3 cellular contexts compared by ENCODE assay signal in genomic region chr2:110702514-110702913, GRCh38.
TF ChIP-seq lines count a peak whose summit lies in the region.

No MANE protein-coding gene starts in this region.

TF ChIP-seq in GM23338, 12 proteins besides CTCF, POLR2A, EP300 and RAD21 (continues in another document):
- TF ChIP-seq STAT1 (IDR thresholded peaks at IDR 0.05; ENCODE audit: unreplicated experiment) (no peak), NANOG (IDR thresholded peaks at IDR 0.05; ENCODE audit: borderline replicate concordance) (no peak), EZH2 (IDR thresholded peaks at IDR 0.05; ENCODE audit: low read depth, unreplicated experiment) (no peak), EZH2phosphoT487 (IDR thresholded peaks at IDR 0.05; ENCODE audit: unreplicated experiment) (no peak), ZNF462 (CRISPR knock-in tag; IDR thresholded peaks at IDR 0.05) (no peak), ZNF331 (CRISPR knock-in tag; IDR thresholded peaks at IDR 0.05; ENCODE audit: low read depth) (no peak), ZNF114 (CRISPR knock-in tag; IDR thresholded peaks at IDR 0.05) (no peak), POLR2AphosphoS5 (IDR thresholded peaks at IDR 0.05; ENCODE audit: low read depth) (no peak)

TF ChIP-seq in HEK293, 187 proteins besides CTCF, POLR2A, EP300 and RAD21:
- TF ChIP-seq ZEB2 (tag by site-specific recombination; IDR thresholded peaks at IDR 0.05) (no peak), ATF2 (tag by site-specific recombination; IDR thresholded peaks at IDR 0.05; ENCODE audit: low read depth) (0 out of 2 replicates have a peak, but pooled peaks have one; percentile 31)

TF ChIP-seq in K562, 482 proteins besides CTCF, POLR2A, EP300 and RAD21:
- TF ChIP-seq HDAC6 (IDR thresholded peaks at IDR 0.05; ENCODE audit: low read depth, low read length) (no peak), ATF3 (IDR thresholded peaks at IDR 0.05) (peak; percentile 53), ATF3 (CRISPR knock-in tag; conservative IDR thresholded peaks at IDR 0.05) (no peak), CEBPG (CRISPR knock-in tag; IDR thresholded peaks at IDR 0.05) (no peak), CEBPG (tag; conservative IDR thresholded peaks at IDR 0.05 in 1 of 2, IDR thresholded peaks at IDR 0.05 in 1 of 2) (0 out of 4 replicates have a peak, but pooled peaks of 1 of the 2 experiments have one; percentile 23), ZSCAN32 (CRISPR knock-in tag; IDR thresholded peaks at IDR 0.05) (no peak)
